8 cellular contexts compared by ENCODE assay signal in the genomic region with DNA sequence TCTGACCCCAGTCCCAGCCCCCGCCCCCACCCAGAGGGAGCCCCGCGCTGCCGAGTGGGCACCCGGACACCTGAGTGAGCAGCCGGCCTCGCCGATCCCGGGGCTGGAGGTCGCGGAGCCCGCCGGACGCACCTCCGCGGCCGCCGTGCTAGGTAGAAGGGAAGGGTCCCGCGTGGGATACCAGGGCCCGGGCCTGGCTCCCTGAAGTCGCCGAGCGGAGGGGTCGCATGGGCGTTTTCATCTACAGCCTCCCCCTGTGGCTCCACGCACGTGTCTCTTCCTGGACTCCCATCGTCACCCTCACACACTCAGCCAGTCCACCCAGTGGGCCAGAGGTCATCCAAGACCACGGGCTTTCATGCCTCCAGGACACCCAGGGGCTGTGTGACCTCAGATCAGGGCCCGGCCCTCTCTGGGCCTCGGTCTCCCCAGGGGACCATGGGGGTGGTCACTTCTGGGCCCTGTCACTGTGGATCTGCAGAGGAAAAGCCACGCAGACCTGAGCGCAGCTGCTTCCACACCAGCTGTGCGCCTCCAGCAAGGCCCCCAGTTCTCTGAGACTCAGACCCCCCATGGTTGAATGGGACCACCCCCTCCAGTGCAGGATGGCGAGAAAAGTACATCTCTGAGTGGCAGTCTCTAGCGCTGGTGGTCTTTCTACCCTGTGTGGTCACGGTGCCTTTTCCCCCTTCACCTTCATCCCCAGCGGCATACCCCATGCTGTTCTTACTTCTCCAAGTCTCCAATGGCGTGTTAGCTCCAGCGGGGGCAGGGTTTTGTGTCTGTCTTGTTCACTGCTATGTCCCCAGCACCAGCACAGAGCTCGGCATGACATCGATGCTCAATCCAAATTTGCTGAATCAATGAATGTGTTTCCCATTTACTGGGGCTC. TPM values are rescaled to one million over a fixed set of nuclear protein-coding genes. Genes with fewer than 3 reads are reported as not detected.
DNase-seq lines count a peak whose midpoint lies in the region; ATAC-seq and TF ChIP-seq lines count a peak whose summit lies in the region.

No MANE protein-coding gene starts in this region.

- no peak for TF ChIP-seq POLR2A in lower leg skin (IDR thresholded peaks at IDR 0.05)

- WGBS in esophagus, 2 donors = 22% methylated on average over 42 to 43 of the region's 43 CpGs
- WGBS in lower leg skin, 2 donors = 22 to 48% methylated on average over 14 to 31 of the region's 43 CpGs

- CTCF ChIA-PET in RWPE1 (lab: Yijun Ruan, JAX) = interaction anchor here (0.8 to 7.8 kb wide), 2 partner anchors 106 to 129 kb away, joined by 3 to 186 read pairs; no protein-coding TSS in a partner anchor

- intact Hi-C loops in lower leg skin (cut with DNase I; ENCODE audit: low total_unique reads) = no loop called here

- H3K4me1 ChIP-seq in esophagus (ENCODE audit: control insufficient read depth in 2 of 2, insufficient read depth in 2 of 2, low read length in 1 of 2) (peaks cover 6 to 16% of the 10 kb centered on the region in 2 donors), osteoblast (ENCODE audit: insufficient read depth, low read length) (no peaks in the 10 kb centered on the region)

- TF ChIP-seq CTCF in RWPE1 (conservative IDR thresholded peaks at IDR 0.05; ENCODE audit: low read depth) (no peak), osteoblast (IDR thresholded peaks at IDR 0.05; ENCODE audit: extremely low read depth, low read depth, low read length) (no peak), GM13976 (IDR thresholded peaks at IDR 0.05; ENCODE audit: borderline replicate concordance, control extremely low read depth, extremely low read depth, insufficient read depth, missing control alignments) (no peak), lower leg skin (IDR thresholded peaks at IDR 0.05) (no peak)

- POLR2A ChIA-PET in RWPE1 (lab: Yijun Ruan, JAX; ENCODE audit: low non-redundant PET) = no interaction called here

- H3K27ac ChIP-seq in RWPE1 (peak overlapping the region; percentile 34), esophagus (ENCODE audit: low read depth in 2 of 2, low read length in 1 of 2) (peak overlapping the region in 1 of 2 donors; percentile 28), osteoblast (ENCODE audit: low read depth, low read length) (no peak overlapping the region)

- peak overlapping the region; percentile 41 to 62 for H3K4me3 ChIP-seq in esophagus (ENCODE audit: low read depth in 1 of 2, low read length in 2 of 2)
- peak overlapping the region; percentile 66 for H3K4me3 ChIP-seq in osteoblast (ENCODE audit: insufficient read depth, low read length)
- no peak overlapping the region for H3K4me3 ChIP-seq in lower leg skin (ENCODE audit: low read depth, poor library complexity, severe bottlenecking)

- peaks cover 7% of the 10 kb centered on the region for H4K20me1 ChIP-seq in osteoblast (ENCODE audit: insufficient read depth, low read length)

- DNase-seq in DMS153 treated with DMSO at 0.1 percent for 48 hours (lab: John Stamatoyannopoulos, UW; ENCODE audit: unreplicated experiment) = peak; percentile 56
- DNase-seq in RWPE1 (ENCODE audit: low spot score) = no peak
- peak; percentile 71 for DNase-seq in osteoblast (ENCODE audit: insufficient read length, low spot score, missing footprints)
- DNase-seq in GM13976 (ENCODE audit: low spot score) = no peak
- no peak for DNase-seq in lower leg skin (ENCODE audit: low spot score in 2 of 2)
- DNase-seq in OCI-M2 (lab: John Stamatoyannopoulos, UW; ENCODE audit: unreplicated experiment) = no peak

- H3K4me2 ChIP-seq in osteoblast (ENCODE audit: insufficient read depth, low read length) = peak overlapping the region; percentile 81

- H2AFZ ChIP-seq in osteoblast (ENCODE audit: low read length) = peak overlapping the region; percentile 84

- H3K27me3 ChIP-seq in esophagus (ENCODE audit: control insufficient read depth in 1 of 2, insufficient read depth in 2 of 2, low read length in 2 of 2) (no peaks in the 10 kb centered on the region), osteoblast (ENCODE audit: insufficient read depth, low read length) (no peaks in the 10 kb centered on the region)

- H3K9me3 ChIP-seq in esophagus (ENCODE audit: control insufficient read depth in 2 of 2, insufficient read depth in 1 of 2, low read depth in 1 of 2, low read length in 1 of 2) (no peaks in the 10 kb centered on the region), osteoblast (ENCODE audit: low read depth, low read length) (no peaks in the 10 kb centered on the region)

- H3K36me3 ChIP-seq in esophagus (ENCODE audit: control insufficient read depth in 2 of 2, insufficient read depth in 2 of 2, low read length in 1 of 2) = no peaks in the 10 kb centered on the region
- no peaks in the 10 kb centered on the region for H3K36me3 ChIP-seq in osteoblast (ENCODE audit: insufficient read depth, low read length)

- no peak for ATAC-seq in GM21717 (IDR thresholded peaks at IDR 0.05; ENCODE audit: unreplicated experiment)

- in situ Hi-C loops in GM13976 (cut with MboI; ENCODE audit: low sequenced_read_pairs, unreplicated experiment) = no loop called here

- peaks cover 5% of the 10 kb centered on the region for H3K79me2 ChIP-seq in osteoblast (ENCODE audit: insufficient read depth, low read length)

RNA-seq across cellular contexts. Expression of gene SDC3, which starts 0.6 kb away (rescaled TPM):
- 1 to 10 TPM; 4.3 to 4.8 TPM for polyA plus RNA-seq in esophagus
- total RNA-seq in osteoblast (38.0 and 39.8 TPM in 2 replicates), lower leg skin (10 to 100 TPM in 3 of 4 donors, 1 to 10 TPM in 1; 4.3 to 23.5 (median 14.5) TPM)

Comparison
In these comparisons a context has a peak if more than half of its experiments do, and no peak if none do; other contexts are left out.
1. DNase-seq: peak in DMS153 treated with DMSO at 0.1 percent for 48 hours (single experiment) and osteoblast (single experiment); none in RWPE1 (single experiment), GM13976 (single experiment), lower leg skin (0 of 2) and OCI-M2 (single experiment).